In genomic region chr2:55010149-55010591, GRCh38 we compare ENCODE assay signal across 8 cellular contexts. TPM values are rescaled to one million over a fixed set of nuclear protein-coding genes. Genes with fewer than 3 reads are reported as not detected.
DNase-seq lines count a peak whose midpoint lies in the region; ATAC-seq and TF ChIP-seq lines count a peak whose summit lies in the region.

No MANE protein-coding gene starts in this region.

- peaks cover 4% of the 10 kb centered on the region for H3K4me1 ChIP-seq in BE2C
- peaks cover 99% of the 10 kb centered on the region for H3K4me1 ChIP-seq in Panc1 (ENCODE audit: control insufficient read depth, insufficient read depth, low read length)
- H3K4me1 ChIP-seq in skeletal muscle satellite cell (ENCODE audit: control insufficient read depth, insufficient read depth, low read length): peaks cover 97% of the 10 kb centered on the region

- H3K4me2 ChIP-seq in skeletal muscle satellite cell (ENCODE audit: low read length): peak overlapping the region; percentile 71

- no peaks in the 10 kb centered on the region for H3K9me3 ChIP-seq in BE2C
- no peaks in the 10 kb centered on the region for H3K9me3 ChIP-seq in Panc1 (ENCODE audit: control insufficient read depth, insufficient read depth, low read depth, low read length)
- no peaks in the 10 kb centered on the region for H3K9me3 ChIP-seq in skeletal muscle satellite cell (replicated peaks; ENCODE audit: low read length)

- no peak for TF ChIP-seq CTCF in BE2C (IDR thresholded peaks at IDR 0.05; ENCODE audit: low read depth, low read length)
- no peak for TF ChIP-seq CTCF in Panc1 (IDR thresholded peaks at IDR 0.05)

- POLR2A ChIA-PET in Panc1 (lab: Charles Lee): no interaction called here

- DNase-seq in BE2C (peak; percentile 26), Panc1 (ENCODE audit: low read depth, low spot score) (no peak), amniotic epithelial cell (ENCODE audit: low read depth) (peak; percentile 68), hippocampal formation (lab: John Stamatoyannopoulos, UW) (peak; percentile 34 to 81), H7 (no peak)

- ATAC-seq in GM19023 (IDR thresholded peaks at IDR 0.05; ENCODE audit: unreplicated experiment): peak; percentile 96
- ATAC-seq in HG03108 (IDR thresholded peaks at IDR 0.05; ENCODE audit: unreplicated experiment): peak; percentile 90
- ATAC-seq in Panc1: peak; percentile 87

- H3K9ac ChIP-seq in skeletal muscle satellite cell (ENCODE audit: low read depth, low read length): no peak overlapping the region

- no TSS peak for BruUV-seq in Panc1 (replicated peaks; lab: Mats Ljungman, UMichigan)

- intact Hi-C loops in Panc1 (cut with micrococcal nuclease; ENCODE audit: unreplicated experiment): loop anchor here (5.0 kb wide), 2 partner anchors 37 to 108 kb away; no protein-coding TSS in a partner anchor

- no peaks in the 10 kb centered on the region for H3K36me3 ChIP-seq in BE2C
- peaks cover 2% of the 10 kb centered on the region; the same call in 1 of the 2 replicates for H3K36me3 ChIP-seq in Panc1 (ENCODE audit: control insufficient read depth, insufficient read depth, low read length)
- no peaks in the 10 kb centered on the region for H3K36me3 ChIP-seq in skeletal muscle satellite cell (ENCODE audit: insufficient read depth, low read length)
- no peaks in the 10 kb centered on the region for H3K36me3 ChIP-seq in H7 (replicated peaks; ENCODE audit: control insufficient read depth, insufficient read depth, low read length)

- H3K4me3 ChIP-seq in BE2C (ENCODE audit: low read depth, low read length) (peak overlapping the region; percentile 44), Panc1 (ENCODE audit: low read depth in 2 of 2, low read length in 2 of 2) (peak overlapping the region; percentile 38 to 51), skeletal muscle satellite cell (ENCODE audit: low read length) (peak overlapping the region; percentile 34), H7 (ENCODE audit: insufficient read depth, low read depth, low read length) (no peak overlapping the region)

- in situ Hi-C loops in Panc1 (cut with HindIII; ENCODE audit: low pct_unique_long_range_greater_than_20kb, low sequenced_read_pairs): no loop called here

- peak overlapping the region; percentile 91 for H3K27ac ChIP-seq in Panc1 (ENCODE audit: low read length)

- CTCF ChIA-PET in Panc1 (lab: Charles Lee): interaction anchor here (1.0 kb wide), 1 partner anchor 167 kb away, joined by 3 read pairs; no protein-coding TSS in a partner anchor

- H3K27me3 ChIP-seq in BE2C (no peaks in the 10 kb centered on the region), Panc1 (ENCODE audit: control insufficient read depth, insufficient read depth, low read length) (no peaks in the 10 kb centered on the region), skeletal muscle satellite cell (ENCODE audit: control insufficient read depth, insufficient read depth, low read length) (no peaks in the 10 kb centered on the region), H7 (ENCODE audit: control insufficient read depth, insufficient read depth, low read length) (no peaks in the 10 kb centered on the region)

RNA-seq across cellular contexts. Expression of gene RTN4, which starts 40.1 kb away (rescaled TPM):
- polyA plus RNA-seq in BE2C (2012; ENCODE audit: insufficient read depth, insufficient read length, low read depth): 102 TPM
- total RNA-seq in Panc1 (2021; ENCODE audit: unreplicated experiment): 513 TPM
- 447 TPM for polyA plus RNA-seq in Panc1 (2012; ENCODE audit: insufficient read length)
- 351 and 380 TPM in 2 replicates for total RNA-seq in skeletal muscle satellite cell (2012; rRNA removed)
- 131 and 136 TPM in 2 replicates for total RNA-seq in H7 (2014; rRNA removed; shearing (Covaris generic))

Comparison
In these comparisons a context has a peak if more than half of its experiments do, and no peak if none do; other contexts are left out.
1. DNase-seq: peak in BE2C (single experiment), amniotic epithelial cell (single experiment) and hippocampal formation (2 of 2); none in Panc1 (single experiment) and H7 (single experiment).
2. Peak in every context shown above with its lines, with median percentiles within 50 percentile points of each other: ATAC-seq.